8 cellular contexts compared by ENCODE assay signal in the genomic region with DNA sequence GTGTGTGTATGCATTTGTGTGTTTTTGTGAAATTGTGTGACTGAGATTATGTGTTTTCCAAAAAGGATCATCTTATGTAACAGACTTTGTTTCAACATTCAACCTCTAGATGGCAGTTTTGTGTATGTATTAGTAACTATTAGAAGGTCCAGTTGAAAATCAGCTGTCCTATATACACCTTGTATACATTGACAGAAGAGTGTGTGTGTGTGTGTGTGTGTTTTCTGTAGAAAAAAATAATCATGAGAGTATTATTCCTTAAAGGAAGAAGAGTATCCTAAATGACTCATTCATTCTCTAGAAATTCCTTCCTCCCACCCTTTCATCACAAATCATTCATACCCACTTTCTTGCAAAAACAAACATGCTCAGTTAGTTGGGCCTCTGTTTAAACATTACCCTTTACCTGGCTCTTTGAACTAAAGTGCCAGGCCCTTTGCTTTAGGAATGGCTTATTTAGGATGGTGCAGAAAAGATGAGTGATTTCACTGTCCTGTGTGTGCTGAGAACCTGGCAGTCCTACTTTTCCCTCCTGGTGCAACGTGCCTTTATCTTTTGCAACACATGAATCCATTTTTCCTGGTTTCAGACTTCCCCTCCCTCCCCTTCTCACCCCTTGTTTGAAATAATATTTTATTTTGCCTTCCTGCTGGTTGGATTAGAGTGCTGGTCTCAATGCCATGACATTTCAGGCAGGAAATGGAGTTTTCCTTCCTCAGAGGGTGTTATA.
A peak's percentile ranks its signal among the peaks of the same experiment; 100 is the strongest.
DNase-seq lines count a peak whose midpoint lies in the region; ATAC-seq and TF ChIP-seq lines count a peak whose summit lies in the region.

No MANE protein-coding gene starts in this region.

- H3K9ac ChIP-seq in DND-41 (ENCODE audit: low read depth, low read length): no peak overlapping the region

- DNase-seq in DND-41 (no peak), NCI-H1092 (lab: John Stamatoyannopoulos, UW) (peak; percentile 7), WERI-Rb-1 (no peak), left ventricle myocardium inferior (no peak), superior temporal gyrus (ENCODE audit: extremely low spot score) (peak; percentile 92)
- no peak for DNase-seq in activated naive CD4-positive, alpha-beta T cell treated with Interleukin-2 at 50 U/mL for 16 hours

- intact Hi-C loops in left ventricle myocardium inferior (cut with micrococcal nuclease): loop anchor here (10.0 kb wide), 1 partner anchor 902 kb away; no protein-coding TSS in a partner anchor

- peak; percentile 78 for ATAC-seq in DND-41 (ENCODE audit: insufficient read depth, low read depth)
- peak; percentile 76 for ATAC-seq in GM21619 (IDR thresholded peaks at IDR 0.05; ENCODE audit: unreplicated experiment)
- no peak for ATAC-seq in GM18505 (IDR thresholded peaks at IDR 0.05; ENCODE audit: unreplicated experiment)

- TF ChIP-seq CTCF in DND-41 (IDR thresholded peaks at IDR 0.05; ENCODE audit: borderline replicate concordance, extremely low read depth, low read length, poor library complexity, severe bottlenecking): peak; percentile 64
- TF ChIP-seq CTCF in WERI-Rb-1 (IDR thresholded peaks at IDR 0.05; ENCODE audit: low read depth, low read length): 0 out of 2 replicates have a peak, but pooled peaks have one; percentile 16
- peak; percentile 69 for TF ChIP-seq CTCF in left ventricle myocardium inferior (IDR thresholded peaks at IDR 0.05; ENCODE audit: borderline replicate concordance)

- no peaks in the 10 kb centered on the region for H3K79me2 ChIP-seq in DND-41 (ENCODE audit: insufficient read depth, low read length)

- H3K4me1 ChIP-seq in DND-41 (ENCODE audit: insufficient read depth, low read length) (peaks cover 5% of the 10 kb centered on the region; the same call in 1 of the 2 replicates), left ventricle myocardium inferior (peaks cover 60% of the 10 kb centered on the region)

- H3K27ac ChIP-seq in DND-41 (ENCODE audit: low read length) (peak overlapping the region; percentile 38; the same call in 1 of the 2 replicates), WERI-Rb-1 (no peak overlapping the region), left ventricle myocardium inferior (replicated peaks) (peak overlapping the region; percentile 62)

- H4K20me1 ChIP-seq in DND-41 (ENCODE audit: insufficient read depth, low read length): no peaks in the 10 kb centered on the region

- no peak overlapping the region for H2AFZ ChIP-seq in DND-41 (ENCODE audit: low read depth, low read length)

- no peak for TF ChIP-seq POLR2A in GM18505 (IDR thresholded peaks at IDR 0.05; ENCODE audit: borderline replicate concordance, extremely low read depth, insufficient read depth, insufficient read length)

- no peaks in the 10 kb centered on the region for H3K27me3 ChIP-seq in DND-41 (ENCODE audit: insufficient read depth, low read length, poor library complexity)
- H3K27me3 ChIP-seq in WERI-Rb-1 (ENCODE audit: insufficient read depth, low read depth, severe bottlenecking): no peaks in the 10 kb centered on the region
- no peaks in the 10 kb centered on the region for H3K27me3 ChIP-seq in left ventricle myocardium inferior (ENCODE audit: low read depth)

- H3K36me3 ChIP-seq in DND-41 (ENCODE audit: insufficient read depth, low read length) (no peaks in the 10 kb centered on the region), WERI-Rb-1 (no peaks in the 10 kb centered on the region), left ventricle myocardium inferior (peaks cover 12% of the 10 kb centered on the region)

- no peak overlapping the region for H3K4me3 ChIP-seq in DND-41 (ENCODE audit: low read depth in 1 of 2, low read length in 2 of 2)
- H3K4me3 ChIP-seq in WERI-Rb-1 (ENCODE audit: low read depth, low read length): no peak overlapping the region
- H3K4me3 ChIP-seq in left ventricle myocardium inferior: no peak overlapping the region

- no peak overlapping the region for H3K4me2 ChIP-seq in DND-41 (ENCODE audit: insufficient read depth, low read length)

- H3K9me3 ChIP-seq in DND-41 (ENCODE audit: insufficient read depth, low read length, severe bottlenecking): no peaks in the 10 kb centered on the region
- H3K9me3 ChIP-seq in WERI-Rb-1 (ENCODE audit: severe bottlenecking): no peaks in the 10 kb centered on the region
- no peaks in the 10 kb centered on the region for H3K9me3 ChIP-seq in left ventricle myocardium inferior (replicated peaks)

Comparison
In these comparisons a context has a peak if more than half of its experiments do, and no peak if none do; other contexts are left out.
1. DNase-seq: peak in NCI-H1092 (single experiment) and superior temporal gyrus (single experiment); none in DND-41 (single experiment), WERI-Rb-1 (single experiment), left ventricle myocardium inferior (single experiment) and activated naive CD4-positive, alpha-beta T cell treated with Interleukin-2 at 50 U/mL for 16 hours (single experiment).
2. CTCF ChIP-seq: peak in every context shown above with its lines; median percentile 69 in left ventricle myocardium inferior; 64 in DND-41; 16 in WERI-Rb-1.